ENCODE assay signal across 27 cellular contexts in genomic region chr5:582936-583635, GRCh38. TPM values are rescaled to one million over a fixed set of nuclear protein-coding genes. Genes with fewer than 3 reads are reported as not detected.
DNase-seq lines count a peak whose midpoint lies in the region; ATAC-seq and TF ChIP-seq lines count a peak whose summit lies in the region.
"Had no signal": no experiment of that assay in that cellular context is flagged by ENCODE, and none has a peak within 500 bp of the region (broad histone marks: within the 10 kb centered on the region; RNA-seq: fewer than 3 reads in every experiment).

No MANE protein-coding gene starts in this region.

- no peak overlapping the region for H2AFZ ChIP-seq in neuronal stem cell (ENCODE audit: low read length)

- no peaks in the 10 kb centered on the region for H3K36me3 Mint-ChIP-seq in activated B cell treated with CpG ODN at 0.5 μM for 24 hours (ENCODE audit: low read depth)
- H3K36me3 Mint-ChIP-seq: CD8-positive, alpha-beta T cell had no signal

- no peak overlapping the region for H2AK5ac ChIP-seq in neuronal stem cell (ENCODE audit: low read depth, low read length)

- H3K27me3 ChIP-seq in neuronal stem cell (ENCODE audit: control insufficient read depth in 3 of 3, insufficient read depth in 3 of 3, low read depth in 1 of 3, low read length in 3 of 3) (peaks cover 0 to 45% (median 0%) of the 10 kb centered on the region in 3 experiments), upper lobe of right lung (peaks cover 49% of the 10 kb centered on the region)

- no peak overlapping the region for H4K91ac ChIP-seq in neuronal stem cell (ENCODE audit: low read depth, low read length, poor library complexity)

- peaks cover 50% of the 10 kb centered on the region for H3K27me3 Mint-ChIP-seq in activated B cell treated with CpG ODN at 0.5 μM for 24 hours

- intact Hi-C loops in activated B cell treated with CpG ODN at 0.5 μM for 24 hours (cut with micrococcal nuclease): no loop called here
- intact Hi-C loops in upper lobe of right lung (cut with DNase I): no loop called here

- H3K14ac ChIP-seq in neuronal stem cell (ENCODE audit: low read length): no peak overlapping the region

- no peak overlapping the region for H2BK120ac ChIP-seq in neuronal stem cell (ENCODE audit: low read depth, low read length)

- POLR2A ChIA-PET in activated B cell treated with CpG ODN at 0.5 μM for 24 hours (lab: Charles Lee): no interaction called here
- POLR2A ChIA-PET in GM10248 (lab: Yijun Ruan, JAX): no interaction called here

- DNase-seq in NCI-H748 treated with DMSO at 0.1 percent for 48 hours (lab: John Stamatoyannopoulos, UW) (peak; percentile 70), activated B cell treated with CpG ODN at 0.5 μM for 24 hours (peak; percentile 5), neuronal stem cell (ENCODE audit: low spot score) (no peak), upper lobe of right lung (peak; percentile 42), GM10248 (ENCODE audit: extremely low spot score) (no peak), HuH-7.5 (ENCODE audit: low spot score) (no peak)
- DNase-seq: Caco-2; CD8-positive, alpha-beta T cell; DMS 273 treated with DMSO at 0.1 percent for 48 hours; DMS79; EL; GDM1; Karpas-422; NCI-H1092; NCI-H1417 treated with DMSO at 0.1 percent for 48 hours; NCI-H1694 treated with DMSO at 0.1 percent for 48 hours; NCI-H2081; NCI-H2171; NCI-H226; NCI-H510A; NCI-H82; SK-N-SH; SW 1271 had no signal

- no peaks in the 10 kb centered on the region for H3K79me1 ChIP-seq in neuronal stem cell (ENCODE audit: low read depth, low read length)

- no peak overlapping the region for H3K27ac ChIP-seq in neuronal stem cell (replicated peaks; ENCODE audit: low read length)
- no peak overlapping the region for H3K27ac ChIP-seq in upper lobe of right lung
- H3K27ac ChIP-seq: C4-2B, HL-60 had no signal

- H3K27ac Mint-ChIP-seq in activated B cell treated with CpG ODN at 0.5 μM for 24 hours: no peak overlapping the region
- H3K27ac Mint-ChIP-seq: B cell; CD8-positive, alpha-beta T cell had no signal

- H2BK12ac ChIP-seq in neuronal stem cell (ENCODE audit: low read length): no peak overlapping the region

- H3K9me3 Mint-ChIP-seq in activated B cell treated with CpG ODN at 0.5 μM for 24 hours: peaks cover 4% of the 10 kb centered on the region
- H3K9me3 Mint-ChIP-seq: CD8-positive, alpha-beta T cell had no signal

- no peak overlapping the region for H3K23ac ChIP-seq in neuronal stem cell (ENCODE audit: low read depth, low read length, poor library complexity)

- ATAC-seq in activated B cell treated with CpG ODN at 0.5 μM for 24 hours (ENCODE audit: low read depth) (no peak), upper lobe of right lung (no peak), GM21619 (IDR thresholded peaks at IDR 0.05; ENCODE audit: unreplicated experiment) (no peak)
- ATAC-seq: CD8-positive, alpha-beta T cell had no signal

- CTCF ChIA-PET in activated B cell treated with CpG ODN at 0.5 μM for 24 hours (lab: Charles Lee): no interaction called here
- CTCF ChIA-PET in GM10248 (lab: Yijun Ruan, JAX): no interaction called here

- TF ChIP-seq CTCF in activated B cell treated with CpG ODN at 0.5 μM for 24 hours (IDR thresholded peaks at IDR 0.05) (no peak), upper lobe of right lung (IDR thresholded peaks at IDR 0.05) (no peak), GM10248 (IDR thresholded peaks at IDR 0.05; ENCODE audit: control extremely low read depth, extremely low read depth, low read depth, missing control alignments) (no peak)

- H3K4me3 ChIP-seq in neuronal stem cell (ENCODE audit: low read length in 2 of 2): no peak overlapping the region
- no peak overlapping the region for H3K4me3 ChIP-seq in upper lobe of right lung

- H3K36me3 ChIP-seq in neuronal stem cell (replicated peaks in 1 of 2; ENCODE audit: control insufficient read depth in 2 of 2, insufficient read depth in 2 of 2, low read length in 2 of 2) (no peaks in the 10 kb centered on the region), upper lobe of right lung (no peaks in the 10 kb centered on the region)

- H2BK15ac ChIP-seq in neuronal stem cell (ENCODE audit: low read length): no peak overlapping the region

- H3K9ac ChIP-seq in neuronal stem cell (ENCODE audit: low read depth, low read length, poor library complexity): peak overlapping the region; percentile 73
- H3K9ac ChIP-seq: SK-N-SH had no signal

- H3K4me1 Mint-ChIP-seq in activated B cell treated with CpG ODN at 0.5 μM for 24 hours: no peaks in the 10 kb centered on the region
- H3K4me1 Mint-ChIP-seq: B cell had no signal

- H2BK5ac ChIP-seq in neuronal stem cell (ENCODE audit: low read length): no peak overlapping the region

- no peak overlapping the region for H4K8ac ChIP-seq in neuronal stem cell (ENCODE audit: low read depth, low read length)

- no peak overlapping the region for H3K4ac ChIP-seq in neuronal stem cell (ENCODE audit: low read length)

- H3K4me3 Mint-ChIP-seq in activated B cell treated with CpG ODN at 0.5 μM for 24 hours: no peak overlapping the region
- H3K4me3 Mint-ChIP-seq: B cell; CD8-positive, alpha-beta T cell had no signal

- H3K18ac ChIP-seq in neuronal stem cell (ENCODE audit: low read length): no peak overlapping the region

- no CpG with 5 or more reads among the region's 24 CpGs for WGBS in neuronal stem cell (ENCODE audit: extremely low coverage in 2 of 2, insufficient read length in 2 of 2, insufficient replicate concordance in 1 of 2), 2 donors

- no peak overlapping the region for H3K4me2 ChIP-seq in neuronal stem cell (ENCODE audit: insufficient read depth, low read length, poor library complexity, severe bottlenecking)
- H3K4me2 ChIP-seq: SK-N-SH had no signal

- no peaks in the 10 kb centered on the region for H3K4me1 ChIP-seq in neuronal stem cell (ENCODE audit: control insufficient read depth in 2 of 2, insufficient read depth in 1 of 2, low read depth in 1 of 2, low read length in 2 of 2)
- no peaks in the 10 kb centered on the region for H3K4me1 ChIP-seq in upper lobe of right lung
- H3K4me1 ChIP-seq: Caco-2 had no signal

- H3K9me3 ChIP-seq in neuronal stem cell (replicated peaks in 1 of 2; ENCODE audit: control insufficient read depth in 2 of 2, insufficient read depth in 1 of 2, low read depth in 1 of 2, low read length in 2 of 2) (peaks cover 0 to 2% of the 10 kb centered on the region in 2 donors), upper lobe of right lung (no peaks in the 10 kb centered on the region)
- H3K9me3 ChIP-seq: SK-N-SH had no signal

RNA-seq across cellular contexts. Expression of gene CEP72, which starts 29.1 kb away (rescaled TPM):
- total RNA-seq in activated B cell treated with CpG ODN at 0.5 μM for 24 hours: 15.1 and 17.4 TPM in 2 replicates
- polyA plus RNA-seq in neuronal stem cell (2013, experiment 1 of 2): 6.8 TPM
- polyA plus RNA-seq in neuronal stem cell (2013, experiment 2 of 2): 6.1 TPM
- 13.2 TPM for total RNA-seq in upper lobe of right lung

RNA-seq across cellular contexts. Expression of gene SLC9A3, which starts 58.8 kb away (rescaled TPM):
- 0.20 and 0.42 TPM in 2 replicates for total RNA-seq in activated B cell treated with CpG ODN at 0.5 μM for 24 hours
- polyA plus RNA-seq in neuronal stem cell (2013, experiment 1 of 2): 3.3 TPM
- polyA plus RNA-seq in neuronal stem cell (2013, experiment 2 of 2): 3.2 TPM
- total RNA-seq in upper lobe of right lung: 1.0 TPM

Comparison
In these comparisons a context has a peak if more than half of its experiments do, and no peak if none do; other contexts are left out.
1. DNase-seq: peak in NCI-H748 treated with DMSO at 0.1 percent for 48 hours (single experiment), activated B cell treated with CpG ODN at 0.5 μM for 24 hours (single experiment) and upper lobe of right lung (single experiment); none in neuronal stem cell (single experiment), GM10248 (single experiment) and HuH-7.5 (single experiment).